ENCODE assay signal across 2 cellular contexts in genomic region chr6:44048277-44048676, GRCh38.
TF ChIP-seq lines count a peak whose summit lies in the region.

No MANE protein-coding gene starts in this region.

TF ChIP-seq in A549, 52 proteins besides CTCF, POLR2A, EP300 and RAD21 (continued from another document):
- no peak for TF ChIP-seq SMC3 (IDR thresholded peaks at IDR 0.05)
- TF ChIP-seq CHD2 (IDR thresholded peaks at IDR 0.05; ENCODE audit: low read length, partially characterized antibody): no peak
- no peak for TF ChIP-seq PBX3 (IDR thresholded peaks at IDR 0.05)
- no peak for TF ChIP-seq ZFP36 (IDR thresholded peaks at IDR 0.05; ENCODE audit: borderline replicate concordance, partially characterized antibody)
- no peak for TF ChIP-seq MYC (IDR thresholded peaks at IDR 0.05; ENCODE audit: borderline replicate concordance, low read length)
- TF ChIP-seq FOSL2 (IDR thresholded peaks at IDR 0.05): no peak
- TF ChIP-seq FOSL2 (CRISPR knock-in tag; IDR thresholded peaks at IDR 0.05): no peak

TF ChIP-seq in Ishikawa, 13 proteins besides CTCF, POLR2A, EP300 and RAD21 (continued from another document):
- TF ChIP-seq TEAD4 (IDR thresholded peaks at IDR 0.05): no peak
- TF ChIP-seq MAX (IDR thresholded peaks at IDR 0.05): no peak
- TF ChIP-seq TAF1 (IDR thresholded peaks at IDR 0.05; ENCODE audit: low read depth): no peak
- TF ChIP-seq EGR1 (IDR thresholded peaks at IDR 0.05): no peak
